8 cellular contexts compared by ENCODE assay signal in the genomic region with DNA sequence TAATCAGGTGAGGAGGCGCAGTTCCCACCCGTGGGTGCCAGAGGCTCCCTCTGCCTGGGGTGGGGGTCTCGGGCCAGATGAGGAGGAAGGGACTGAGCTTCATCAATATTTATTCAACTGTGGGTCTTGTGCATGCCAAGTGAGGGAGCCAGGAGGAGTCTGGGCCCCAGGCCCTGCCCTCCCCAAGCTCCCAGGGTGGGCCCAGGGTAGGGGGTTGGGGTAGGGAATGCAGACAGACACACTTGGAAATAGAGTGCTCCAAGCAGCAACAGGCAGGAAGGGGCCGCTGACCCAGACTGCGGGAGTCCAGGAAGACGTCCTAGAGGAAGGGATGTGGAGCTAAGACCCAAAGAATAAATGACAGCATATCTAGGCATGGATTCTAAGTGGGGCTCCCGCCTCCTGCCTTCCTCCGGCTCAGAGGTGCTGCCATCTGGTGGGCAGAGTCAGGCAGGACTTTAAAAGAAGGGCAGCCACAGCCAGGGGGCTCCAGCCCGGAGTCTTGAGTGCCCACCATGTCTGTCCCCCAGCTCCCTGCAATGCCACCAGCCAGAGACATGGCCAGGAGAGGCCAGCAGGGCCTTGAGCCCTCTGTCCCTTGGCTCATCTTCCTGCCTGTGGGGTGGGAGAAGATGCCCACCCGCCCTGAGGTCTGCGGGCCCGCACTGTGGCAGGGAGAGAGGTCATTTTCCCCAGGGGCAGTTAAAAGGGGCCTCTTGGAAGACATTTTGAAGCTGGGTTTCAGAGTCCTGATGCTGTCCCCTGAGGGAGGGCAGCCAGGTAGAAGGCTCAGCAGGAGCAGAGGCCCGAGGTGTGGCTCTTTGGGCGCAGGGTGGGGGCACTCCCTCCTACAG.
DNase-seq lines count a peak whose midpoint lies in the region; ATAC-seq and TF ChIP-seq lines count a peak whose summit lies in the region.

No MANE protein-coding gene starts in this region.

- no peak overlapping the region for H2BK20ac ChIP-seq in IMR-90 (ENCODE audit: low read depth, low read length)

- no peak overlapping the region for H4K5ac ChIP-seq in IMR-90 (ENCODE audit: low read depth, low read length)

- in situ Hi-C loops in IMR-90 (cut with MboI; ENCODE audit: low sequenced_read_pairs) = no loop called here

- no peak overlapping the region for H3K4ac ChIP-seq in IMR-90 (ENCODE audit: low read depth, low read length)

- peak overlapping the region; percentile 55 for H2AK9ac ChIP-seq in IMR-90 (replicated peaks; ENCODE audit: low read depth, low read length, poor library complexity)

- no peaks in the 10 kb centered on the region for H3K9me1 ChIP-seq in IMR-90 (ENCODE audit: insufficient read depth, low read length)

- H4K8ac ChIP-seq in IMR-90 (ENCODE audit: low read depth in 2 of 2, low read length in 2 of 2) = no peak overlapping the region

- peak; percentile 64 for DNase-seq in DND-41
- peak; percentile 31 for DNase-seq in IMR-90
- peak; percentile 75 for DNase-seq in astrocyte of the hippocampus (ENCODE audit: low read depth, low spot score)
- DNase-seq in iPS DF 19.7 (ENCODE audit: low read depth, low spot score) = peak; percentile 40
- peak; percentile 9 to 37 (median 30) for DNase-seq in stimulated activated CD4-positive, alpha-beta T cell treated with anti-CD3 and anti-CD28 coated beads, Interleukin-1b, Interleukin-23, amount 100 ng/mL, for 24 hours (ENCODE audit: low read depth in 4 of 4, low spot score in 1 of 4)

- no peaks in the 10 kb centered on the region for H3K9me2 ChIP-seq in SU-DHL-6 (replicated peaks; ENCODE audit: insufficient read depth, low read length)

- H3K18ac ChIP-seq in IMR-90 (ENCODE audit: low read depth, low read length) = no peak overlapping the region

- H3K14ac ChIP-seq in IMR-90 (replicated peaks; ENCODE audit: low read depth, low read length) = no peak overlapping the region

- BruUV-seq in IMR-90 (replicated peaks; lab: Mats Ljungman, UMichigan) = no TSS peak

- no peak overlapping the region for H2BK5ac ChIP-seq in IMR-90 (ENCODE audit: low read depth, low read length, poor library complexity, severe bottlenecking)

- H3K79me1 ChIP-seq in IMR-90 (ENCODE audit: low read depth in 1 of 2, low read length in 2 of 2) = no peaks in the 10 kb centered on the region

- H4K91ac ChIP-seq in IMR-90 (ENCODE audit: insufficient read depth, low read depth, low read length) = no peak overlapping the region

- no peaks in the 10 kb centered on the region for H3K4me1 ChIP-seq in DND-41 (ENCODE audit: insufficient read depth, low read length)
- no peaks in the 10 kb centered on the region for H3K4me1 ChIP-seq in IMR-90 (ENCODE audit: control insufficient read depth, insufficient read depth, low read length)

- WGBS in IMR-90 (ENCODE audit: extremely low coverage in 2 of 2, insufficient read length in 1 of 2), 2 experiments = 8% methylated on average over 4 of the region's 14 CpGs; no CpG with 5 or more reads in 1 of the 2 experiments

- CTCF ChIA-PET in IMR-90 (lab: Yijun Ruan, JAX) = interaction anchor here (0.5 to 1.8 kb wide), 6 partner anchors 9 to 411 kb away, joined by 3 to 6 read pairs (median 3); no protein-coding TSS in a partner anchor

- dilution Hi-C loops in IMR-90 (cut with HindIII; ENCODE audit: low sequenced_read_pairs, unreplicated experiment) = no loop called here

- H3K23ac ChIP-seq in IMR-90 (ENCODE audit: low read depth, low read length) = no peak overlapping the region

- intact Hi-C loops in IMR-90 (cut with micrococcal nuclease) = loop anchor here (1.0 to 5.0 kb wide), 2 partner anchors 362 to 402 kb away; no protein-coding TSS in a partner anchor

- H3K4me3 ChIP-seq in DND-41 (ENCODE audit: low read depth in 1 of 2, low read length in 2 of 2) (no peak overlapping the region), IMR-90 (ENCODE audit: insufficient read depth, low read depth, low read length) (no peak overlapping the region), SU-DHL-6 (ENCODE audit: insufficient read depth, low read length, poor library complexity, severe bottlenecking) (no peak overlapping the region)

- no peaks in the 10 kb centered on the region for H3F3A ChIP-seq in SU-DHL-6 (ENCODE audit: insufficient read depth)

- no peak for TF ChIP-seq POLR2A in IMR-90 (IDR thresholded peaks at IDR 0.05; ENCODE audit: low read depth, low read length)

- ATAC-seq in DND-41 (ENCODE audit: insufficient read depth, low read depth) (peak; percentile 90), IMR-90 (ENCODE audit: low read depth) (peak; percentile 92), GM21576 (IDR thresholded peaks at IDR 0.05; ENCODE audit: unreplicated experiment) (no peak), HG03442 (IDR thresholded peaks at IDR 0.05; ENCODE audit: unreplicated experiment) (no peak)

- H3K36me3 ChIP-seq in DND-41 (ENCODE audit: insufficient read depth, low read length) (no peaks in the 10 kb centered on the region), IMR-90 (ENCODE audit: control insufficient read depth, insufficient read depth, low read length) (no peaks in the 10 kb centered on the region), SU-DHL-6 (ENCODE audit: low read length) (peaks cover 48% of the 10 kb centered on the region)

- H3K56ac ChIP-seq in IMR-90 (ENCODE audit: extremely low read depth, insufficient read depth, low read length) = no peak overlapping the region

- no peaks in the 10 kb centered on the region for H3K27me3 ChIP-seq in DND-41 (ENCODE audit: insufficient read depth, low read length, poor library complexity)
- peaks cover 1% of the 10 kb centered on the region; the same call in 1 of the 2 replicates for H3K27me3 ChIP-seq in IMR-90 (ENCODE audit: control insufficient read depth, insufficient read depth, low read length)
- no peaks in the 10 kb centered on the region for H3K27me3 ChIP-seq in SU-DHL-6 (ENCODE audit: low read length)

- no peak overlapping the region for H2BK15ac ChIP-seq in IMR-90 (ENCODE audit: low read depth, low read length)

- H3K27ac ChIP-seq in DND-41 (ENCODE audit: low read length) = no peak overlapping the region
- no peak overlapping the region for H3K27ac ChIP-seq in IMR-90 (ENCODE audit: insufficient read depth, low read length)
- no peak overlapping the region for H3K27ac ChIP-seq in SU-DHL-6 (ENCODE audit: low read depth, low read length)

- peaks cover under 1% of the 10 kb centered on the region for H3K9me3 ChIP-seq in DND-41 (ENCODE audit: insufficient read depth, low read length, severe bottlenecking)
- H3K9me3 ChIP-seq in IMR-90 (ENCODE audit: control insufficient read depth, insufficient read depth, low read length) = peaks cover 2% of the 10 kb centered on the region; the same call in 1 of the 2 replicates
- peaks cover 8% of the 10 kb centered on the region for H3K9me3 ChIP-seq in SU-DHL-6 (ENCODE audit: insufficient read depth, low read length)

- POLR2A ChIA-PET in IMR-90 (lab: Charles Lee; ENCODE audit: unreplicated experiment) = no interaction called here

- no peak overlapping the region for H3K4me2 ChIP-seq in DND-41 (ENCODE audit: insufficient read depth, low read length)
- no peak overlapping the region for H3K4me2 ChIP-seq in IMR-90 (ENCODE audit: low read depth, low read length)
- no peak overlapping the region for H3K4me2 ChIP-seq in SU-DHL-6 (ENCODE audit: low read depth, low read length, poor library complexity, severe bottlenecking)

- no peak overlapping the region for H3K9ac ChIP-seq in DND-41 (ENCODE audit: low read depth, low read length)
- H3K9ac ChIP-seq in IMR-90 (ENCODE audit: low read depth, low read length) = no peak overlapping the region
- H3K9ac ChIP-seq in SU-DHL-6 (ENCODE audit: low read length) = no peak overlapping the region

- H3K79me2 ChIP-seq in DND-41 (ENCODE audit: insufficient read depth, low read length) = no peaks in the 10 kb centered on the region
- no peaks in the 10 kb centered on the region for H3K79me2 ChIP-seq in SU-DHL-6 (ENCODE audit: insufficient read depth, low read length)

- TF ChIP-seq CTCF in DND-41 (IDR thresholded peaks at IDR 0.05; ENCODE audit: borderline replicate concordance, extremely low read depth, low read length, poor library complexity, severe bottlenecking) = peak; percentile 91
- TF ChIP-seq CTCF in IMR-90 (conservative IDR thresholded peaks at IDR 0.05; ENCODE audit: low read depth, low read length) = peak; percentile 81
- peak; percentile 65 for TF ChIP-seq CTCF in SU-DHL-6 (IDR thresholded peaks at IDR 0.05; ENCODE audit: insufficient read depth, low read length, poor library complexity, severe bottlenecking)

- H2AFZ ChIP-seq in DND-41 (ENCODE audit: low read depth, low read length) = peak overlapping the region; percentile 45
- no peak overlapping the region for H2AFZ ChIP-seq in IMR-90 (replicated peaks; ENCODE audit: low read length, poor library complexity)
- no peak overlapping the region for H2AFZ ChIP-seq in SU-DHL-6 (ENCODE audit: low read depth, low read length, severe bottlenecking)

- H4K20me1 ChIP-seq in DND-41 (ENCODE audit: insufficient read depth, low read length) (no peaks in the 10 kb centered on the region), IMR-90 (ENCODE audit: insufficient read depth, low read length) (no peaks in the 10 kb centered on the region), SU-DHL-6 (ENCODE audit: low read depth, low read length) (no peaks in the 10 kb centered on the region)

- TF ChIP-seq RAD21 in IMR-90 (IDR thresholded peaks at IDR 0.05; ENCODE audit: low read length) = peak; percentile 58

- H2BK120ac ChIP-seq in IMR-90 (ENCODE audit: low read depth, low read length) = no peak overlapping the region

- no peak overlapping the region for H2AK5ac ChIP-seq in IMR-90 (ENCODE audit: low read depth, low read length)

TF ChIP-seq in IMR-90, 13 proteins besides CTCF, POLR2A, EP300 and RAD21:
- TF ChIP-seq MAZ (IDR thresholded peaks at IDR 0.05; ENCODE audit: borderline replicate concordance, low read depth, low read length) (no peak), SMC3 (IDR thresholded peaks at IDR 0.05; ENCODE audit: low read depth, low read length) (peak; percentile 59)
TF ChIP-seq in IMR-90: peak in this region for 1.

Comparison
In these comparisons a context has a peak if more than half of its experiments do, and no peak if none do; other contexts are left out.
1. ATAC-seq: peak in DND-41 (single experiment) and IMR-90 (single experiment); none in GM21576 (single experiment) and HG03442 (single experiment).
2. Peak in every context shown above with its lines, with median percentiles within 50 percentile points of each other: DNase-seq and CTCF ChIP-seq.